1 cellular context compared by ENCODE assay signal in the genomic region with DNA sequence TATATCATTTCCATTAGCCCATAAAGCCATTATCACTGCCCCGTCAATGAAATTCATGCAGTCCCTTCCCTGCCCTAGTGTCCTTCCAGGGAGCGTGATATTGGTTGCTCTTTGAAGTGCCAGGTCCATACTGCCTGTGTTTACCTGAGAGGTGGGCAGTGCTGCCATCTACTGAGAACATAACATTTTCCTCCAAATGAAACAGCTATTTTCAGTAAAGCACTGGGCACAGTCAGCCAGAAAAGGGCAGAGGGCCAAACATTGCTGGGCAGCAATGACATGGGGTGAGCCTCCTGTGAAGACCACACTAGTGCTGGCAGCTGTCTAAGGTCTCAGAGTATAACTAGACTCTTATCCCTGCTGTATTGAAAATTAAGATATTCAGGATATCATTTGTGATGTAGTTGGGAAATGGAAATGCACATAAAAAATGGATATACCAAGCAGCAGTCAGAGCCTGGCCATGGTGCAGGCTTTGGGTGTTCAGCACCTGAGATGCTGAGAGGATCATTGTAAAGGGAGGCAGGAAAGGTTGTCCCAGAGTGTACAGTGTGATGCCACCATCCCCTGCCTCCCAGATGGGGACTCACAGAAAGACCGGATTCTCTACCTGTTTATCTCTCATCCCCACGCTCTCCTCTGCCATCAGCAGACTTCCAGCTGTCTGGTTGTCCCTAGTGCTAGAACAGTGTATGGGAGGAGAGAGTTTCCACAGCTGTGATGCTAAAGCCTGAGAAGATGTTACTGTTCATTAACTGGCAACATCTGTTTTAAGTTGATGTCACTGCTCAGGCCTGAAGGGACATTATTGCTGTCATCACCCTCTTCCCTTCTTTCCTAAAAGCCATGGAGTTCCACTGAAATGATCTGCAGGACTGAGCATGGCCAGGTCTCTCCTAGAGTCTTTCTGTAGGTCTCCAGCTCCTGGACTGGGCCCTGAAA.
TF ChIP-seq lines count a peak whose summit lies in the region.

No MANE protein-coding gene starts in this region.

TF ChIP-seq in Ishikawa, 13 proteins besides CTCF, POLR2A, EP300 and RAD21 (continued from another document):
- no peak for TF ChIP-seq REST (IDR thresholded peaks at IDR 0.05; ENCODE audit: low read depth)
